1 cellular context compared by ENCODE assay signal in genomic region chr3:51672083-51672475, GRCh38.
TF ChIP-seq lines count a peak whose summit lies in the region.

No MANE protein-coding gene starts in this region.

TF ChIP-seq in endothelial cell of umbilical vein, 7 proteins besides CTCF, POLR2A, EP300 and RAD21 (continued from another document):
- TF ChIP-seq MAX (IDR thresholded peaks at IDR 0.05; ENCODE audit: insufficient read depth, insufficient read length) (no peak), MYC (IDR thresholded peaks at IDR 0.05; ENCODE audit: low read depth, low read length) (no peak), EZH2 (IDR thresholded peaks at IDR 0.05; ENCODE audit: borderline replicate concordance, low read depth, low read length, severe bottlenecking) (no peak), FOS (IDR thresholded peaks at IDR 0.05; ENCODE audit: borderline replicate concordance, insufficient read depth, low read length) (no peak), GATA2 (IDR thresholded peaks at IDR 0.05; ENCODE audit: insufficient read depth, insufficient read length, low read depth, low read length) (no peak)
